In genomic region chr10:122282909-122283308, GRCh38 we compare ENCODE assay signal across 15 cellular contexts. TPM values are rescaled to one million over a fixed set of nuclear protein-coding genes. Genes with fewer than 3 reads are reported as not detected.
"Had no signal": no experiment of that assay in that cellular context is flagged by ENCODE, and none has a peak within 500 bp of the region (broad histone marks: within the 10 kb centered on the region; RNA-seq: fewer than 3 reads in every experiment).

No MANE protein-coding gene starts in this region.

- H3K9me3 Mint-ChIP-seq: nephron had no signal

- DNase-seq: activated CD4-positive, alpha-beta T cell treated with anti-CD3 and anti-CD28 coated beads, Interleukin-2, amount 50 U/mL, for 4 hours; activated CD4-positive, CD25-positive, alpha-beta regulatory T cell treated with anti-CD3 and anti-CD28 coated beads, Interleukin-2, amount 50 U/mL, for 72 hours; activated effector memory CD4-positive, alpha-beta T cell treated with anti-CD3 and anti-CD28 coated beads, Interleukin-2, amount 50 U/mL, for 16 hours; activated T-cell treated with anti-CD3 and anti-CD28 coated beads, Interleukin-2, amount 50 U/mL, for 1 hour; amygdala; dorsolateral prefrontal cortex; mammary epithelial cell; T-helper 2 cell; trophoblast cell had no signal

- ATAC-seq: esophagus mucosa had no signal

- H3K36me3 Mint-ChIP-seq: activated naive CD8-positive, alpha-beta T cell had no signal

- H3K27ac Mint-ChIP-seq: activated naive CD8-positive, alpha-beta T cell had no signal

- H3K4me3 ChIP-seq: dorsolateral prefrontal cortex, skin epidermis had no signal

- H3K27ac ChIP-seq: skin epidermis had no signal

- H3K27me3 ChIP-seq: dorsolateral prefrontal cortex had no signal

- H3K4me3 Mint-ChIP-seq: activated naive CD8-positive, alpha-beta T cell; nephron had no signal

RNA-seq across cellular contexts. Expression of gene BTBD16, which starts 11.8 kb away (rescaled TPM):
- total RNA-seq: cerebellum, osteocyte had no signal
